Comparison of ENCODE assay signal across 25 cellular contexts in genomic region chr18:42937434-42937833, GRCh38.
"Had no signal": no experiment of that assay in that cellular context is flagged by ENCODE, and none has a peak within 500 bp of the region (broad histone marks: within the 10 kb centered on the region; RNA-seq: fewer than 3 reads in every experiment).

No MANE protein-coding gene starts in this region.

- H3K27ac ChIP-seq: coronary artery, gastrocnemius medialis, heart right ventricle, left ventricle myocardium inferior, lower lobe of right lung, neutrophil, psoas muscle, right lobe of liver, spleen, thoracic aorta, transverse colon had no signal

- H3K36me3 ChIP-seq: gastrocnemius medialis, heart right ventricle, left ventricle myocardium inferior, lower lobe of right lung, neutrophil, right lobe of liver, spleen, thoracic aorta, transverse colon had no signal

- DNase-seq: effector CD4-positive, alpha-beta T cell; endodermal cell; erythroblast; gastrocnemius medialis; heart right ventricle; immature natural killer cell; left cardiac atrium; left ventricle myocardium inferior; lower lobe of right lung; naive thymus-derived CD4-positive, alpha-beta T cell; nephron progenitor cell; psoas muscle; retina; right lobe of liver; spleen; stimulated activated CD4-positive, alpha-beta T cell treated with anti-CD3 and anti-CD28 coated beads, Interleukin-15, amount 100 ng/mL, for 24 hours; stimulated activated CD4-positive, alpha-beta T cell treated with anti-CD3 and anti-CD28 coated beads, Interleukin-1b, Interleukin-23, amount 100 ng/mL, for 48 hours; stimulated activated CD4-positive, alpha-beta T cell treated with anti-CD3 and anti-CD28 coated beads, Interleukin-4, amount 100 ng/mL, for 4 hours; stimulated activated naive B cell treated with anti-CD40 and anti-IgM and Interleukin-4, amounts not matched to agents 10 μg/mL and 1 μg/mL and 100 μg/mL, for 72 hours; stimulated activated naive CD8-positive, alpha-beta T cell treated with anti-CD3 and anti-CD28 coated beads, Interleukin-15, amount 100 ng/mL, for 72 hours; substantia nigra; transverse colon had no signal

- H3K9me3 ChIP-seq: gastrocnemius medialis, heart right ventricle, left ventricle myocardium inferior, lower lobe of right lung, neutrophil, psoas muscle, right lobe of liver, thoracic aorta, transverse colon had no signal

- H3K4me1 ChIP-seq: gastrocnemius medialis, lower lobe of right lung, psoas muscle, right lobe of liver, transverse colon had no signal

- H3K4me3 ChIP-seq: coronary artery, gastrocnemius medialis, heart right ventricle, left ventricle myocardium inferior, lower lobe of right lung, psoas muscle, right lobe of liver, spleen, thoracic aorta, transverse colon had no signal

- H3K27me3 ChIP-seq: gastrocnemius medialis, heart right ventricle, neutrophil, right lobe of liver, spleen, transverse colon had no signal

- ATAC-seq: gastrocnemius medialis; heart right ventricle; left cardiac atrium; lower lobe of right lung; naive thymus-derived CD4-positive, alpha-beta T cell; psoas muscle; right lobe of liver; stimulated activated naive B cell treated with anti-CD40 and anti-IgM and Interleukin-4, amounts not matched to agents 10 μg/mL and 1 μg/mL and 100 μg/mL, for 72 hours; stimulated activated naive CD8-positive, alpha-beta T cell treated with anti-CD3 and anti-CD28 coated beads, Interleukin-15, amount 100 ng/mL, for 72 hours had no signal
